28 cellular contexts compared by ENCODE assay signal in the genomic region with DNA sequence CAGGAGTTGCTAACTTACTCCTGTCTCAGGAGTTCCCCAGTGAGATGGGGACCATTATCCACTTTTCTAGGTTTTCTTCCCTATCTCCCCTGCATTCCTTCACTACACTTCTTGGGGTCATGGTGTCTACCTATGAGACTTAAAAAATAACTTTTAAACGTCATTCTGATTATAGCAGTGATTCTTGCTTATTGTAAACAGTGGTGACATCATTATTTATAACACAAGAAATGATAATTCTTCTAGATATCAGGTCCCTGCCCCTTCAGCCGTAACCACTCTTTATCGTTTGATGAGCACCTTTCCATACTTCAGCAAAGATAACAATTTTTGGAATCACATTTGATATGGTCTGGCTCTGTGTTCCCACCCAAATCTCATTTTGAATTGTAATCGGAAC. TPM values are rescaled to one million over a fixed set of nuclear protein-coding genes. Genes with fewer than 3 reads are reported as not detected.
"Had no signal": no experiment of that assay in that cellular context is flagged by ENCODE, and none has a peak within 500 bp of the region (broad histone marks: within the 10 kb centered on the region; RNA-seq: fewer than 3 reads in every experiment).

No MANE protein-coding gene starts in this region.

- H3K4me3 ChIP-seq: stomach, suprapubic skin, testis, thoracic aorta, thyroid gland, tibial artery, tibial nerve, transverse colon, upper lobe of left lung, upper lobe of right lung, uterus, vagina had no signal

- DNase-seq: stimulated activated CD4-positive, alpha-beta T cell treated with anti-CD3 and anti-CD28 coated beads, Interleukin-2, amount 100 ng/mL, for 48 hours; stimulated activated CD4-positive, alpha-beta T cell treated with anti-CD3 and anti-CD28 coated beads, Interleukin-4, amount 100 ng/mL, for 1 hour; stimulated activated CD4-positive, alpha-beta T cell treated with anti-CD3 and anti-CD28 coated beads, Interleukin-4, amount 100 ng/mL, for 24 hours; stimulated activated CD4-positive, alpha-beta T cell treated with anti-CD3 and anti-CD28 coated beads, Interleukin-4, amount 100 ng/mL, for 4 hours; stimulated activated CD8-positive, alpha-beta memory T cell treated with anti-CD3 and anti-CD28 coated beads, Interleukin-4, amount 100 ng/mL, for 48 hours; stimulated activated naive B cell treated with anti-CD40 and anti-IgM and Interleukin-4, amounts not matched to agents 10 μg/mL and 1 μg/mL and 100 μg/mL, for 72 hours; stimulated activated naive CD4-positive, alpha-beta T cell; stimulated activated naive CD4-positive, alpha-beta T cell treated with Interleukin-2 at 50 U/mL for 16 hours; stimulated activated naive CD8-positive, alpha-beta T cell treated with anti-CD3 and anti-CD28 coated beads, Interleukin-15, amount 100 ng/mL, for 72 hours; stimulated activated naive CD8-positive, alpha-beta T cell treated with anti-CD3 and anti-CD28 coated beads, Interleukin-15, Interleukin-2, amounts not matched to agents 100 U/mL and 50 U/mL, for 24 hours; stomach; substantia nigra; testis; thyroid gland; tibial artery; transverse colon; trophoblast cell; upper lobe of left lung; upper lobe of right lung; uterus had no signal

- H3K27ac ChIP-seq: stomach, suprapubic skin, testis, thoracic aorta, thyroid gland, tibial artery, tibial nerve, transverse colon, upper lobe of left lung, upper lobe of right lung, uterus, vagina had no signal

- H3K9me3 ChIP-seq: stomach, suprapubic skin, testis, thoracic aorta, thyroid gland, tibial artery, tibial nerve, transverse colon, upper lobe of left lung, upper lobe of right lung, uterus, vagina had no signal

- H3K36me3 ChIP-seq: stomach, suprapubic skin, thoracic aorta, thyroid gland, tibial artery, tibial nerve, transverse colon, upper lobe of left lung, upper lobe of right lung, uterus, vagina had no signal

- FAIRE-seq: urothelium cell line had no signal

- H3K4me1 ChIP-seq: stomach, suprapubic skin, testis, thyroid gland, tibial artery, tibial nerve, transverse colon, upper lobe of left lung, upper lobe of right lung, uterus, vagina had no signal

- H3K27me3 ChIP-seq: stomach, suprapubic skin, testis, thyroid gland, tibial artery, tibial nerve, transverse colon, upper lobe of left lung, upper lobe of right lung, uterus, vagina had no signal

- ATAC-seq: stimulated activated effector memory CD8-positive, alpha-beta T cell treated with anti-CD3 and anti-CD28 coated beads, Interleukin-12 subunit alpha, Interleukin-12 subunit beta, amount 100 ng/mL, for 72 hours; stimulated activated memory B cell treated with anti-CD40 and anti-IgM and Interleukin-4, amounts not matched to agents 10 μg/mL and 1 μg/mL and 100 μg/mL, for 72 hours; stimulated activated naive B cell treated with anti-CD40 and anti-IgM and Interleukin-4, amounts not matched to agents 10 μg/mL and 1 μg/mL and 100 μg/mL, for 72 hours; stimulated activated naive CD8-positive, alpha-beta T cell treated with anti-CD3 and anti-CD28 coated beads, Interleukin-15, amount 100 ng/mL, for 72 hours; stimulated activated naive CD8-positive, alpha-beta T cell treated with anti-CD3 and anti-CD28 coated beads, Interleukin-15, Interleukin-2, amounts not matched to agents 100 U/mL and 50 U/mL, for 24 hours; upper lobe of right lung had no signal

RNA-seq across cellular contexts. Expression of a gene that starts 27.2 kb away (rescaled TPM):
- total RNA-seq: temporal lobe had no signal
